ENCODE assay signal across 20 cellular contexts in genomic region chr18:30234755-30235154, GRCh38.
"Had no signal": no experiment of that assay in that cellular context is flagged by ENCODE, and none has a peak within 500 bp of the region (broad histone marks: within the 10 kb centered on the region; RNA-seq: fewer than 3 reads in every experiment).

No MANE protein-coding gene starts in this region.

- ATAC-seq: foreskin keratinocyte, left cardiac atrium, lower lobe of right lung, pancreas, right cardiac atrium had no signal

- DNase-seq: effector CD4-positive, alpha-beta T cell; endodermal cell; erythroblast; foreskin keratinocyte; kidney; left cardiac atrium; left ventricle myocardium inferior; lower lobe of right lung; naive B cell; occipital lobe; pancreas; right cardiac atrium; stimulated activated CD4-positive, alpha-beta T cell treated with anti-CD3 and anti-CD28 coated beads, Interleukin-2, amount 100 ng/mL, for 48 hours; stimulated activated naive CD4-positive, alpha-beta T cell treated with Interleukin-2 at 50 U/mL for 16 hours; trophoblast cell had no signal

- H3K4me1 Mint-ChIP-seq: endodermal cell, memory B cell, naive B cell, nephron had no signal

- H3K36me3 Mint-ChIP-seq: memory B cell, naive B cell had no signal

- H3K27ac Mint-ChIP-seq: endodermal cell, memory B cell, naive B cell, nephron, progenitor cell of endocrine pancreas had no signal

- H3K4me3 Mint-ChIP-seq: endodermal cell, memory B cell, naive B cell, nephron had no signal

- H3K4me2 ChIP-seq: smooth muscle cell had no signal

- H3K9me3 Mint-ChIP-seq: endodermal cell, nephron had no signal

- H3K27me3 ChIP-seq: foreskin keratinocyte, pancreas had no signal

- H3K27ac ChIP-seq: foreskin keratinocyte, left ventricle myocardium inferior, lower lobe of right lung, pancreas had no signal

- FAIRE-seq: endothelial cell of umbilical vein, kidney, pancreas had no signal

- H3K9me3 ChIP-seq: lower lobe of right lung, pancreas had no signal

- H3K4me1 ChIP-seq: foreskin keratinocyte, left ventricle myocardium inferior, lower lobe of right lung, pancreas had no signal

- H3K4me3 ChIP-seq: left ventricle myocardium inferior, lower lobe of right lung, pancreas, smooth muscle cell had no signal

- H3K36me3 ChIP-seq: left ventricle myocardium inferior, lower lobe of right lung, pancreas had no signal

- H3K27me3 Mint-ChIP-seq: memory B cell, naive B cell, progenitor cell of endocrine pancreas had no signal
